1 cellular context compared by ENCODE assay signal in genomic region chr5:159203351-159203750, GRCh38.
TF ChIP-seq lines count a peak whose summit lies in the region.

No MANE protein-coding gene starts in this region.

TF ChIP-seq in A549, 52 proteins besides CTCF, POLR2A, EP300 and RAD21:
- TF ChIP-seq BCL3 (IDR thresholded peaks at IDR 0.05) (no peak), ATOH8 (CRISPR knock-in tag; IDR thresholded peaks at IDR 0.05; ENCODE audit: low read depth) (no peak), HMGXB4 (CRISPR knock-in tag; IDR thresholded peaks at IDR 0.05; ENCODE audit: borderline replicate concordance) (no peak), EHMT2 (IDR thresholded peaks at IDR 0.05; ENCODE audit: low read depth) (no peak), CHD2 (IDR thresholded peaks at IDR 0.05; ENCODE audit: low read length, partially characterized antibody) (no peak), MAZ (IDR thresholded peaks at IDR 0.05; ENCODE audit: borderline replicate concordance, low read depth, low read length) (no peak), HOXB5 (CRISPR knock-in tag; IDR thresholded peaks at IDR 0.05) (no peak)
